ENCODE assay signal across 15 cellular contexts in genomic region chr17:73541561-73541981, GRCh38.
DNase-seq lines count a peak whose midpoint lies in the region; ATAC-seq, FAIRE-seq and TF ChIP-seq lines count a peak whose summit lies in the region.
"Had no signal": no experiment of that assay in that cellular context is flagged by ENCODE, and none has a peak within 500 bp of the region (broad histone marks: within the 10 kb centered on the region; RNA-seq: fewer than 3 reads in every experiment).

No MANE protein-coding gene starts in this region.

- FAIRE-seq in K562 (lab: Jason Lieb, UNC) (no peak), keratinocyte (lab: Jason Lieb, UNC) (peak; percentile 84)
- FAIRE-seq: A549 had no signal

- POLR2A ChIA-PET in K562 (lab: Yijun Ruan, JAX) = interaction anchor here (0.6 to 0.9 kb wide), 3 partner anchors 14 to 670 kb away, joined by 3 to 4 read pairs (median 4); no protein-coding TSS in a partner anchor

- TF ChIP-seq POLR2A in K562 (conservative IDR thresholded peaks at IDR 0.05) = no peak
- TF ChIP-seq POLR2A in upper lobe of left lung (IDR thresholded peaks at IDR 0.05) = no peak

- H3K9ac ChIP-seq in K562 (ENCODE audit: insufficient read depth in 1 of 2, low read depth in 2 of 2, low read length in 2 of 2) = no peak overlapping the region
- peak overlapping the region; percentile 76 for H3K9ac ChIP-seq in keratinocyte (ENCODE audit: control insufficient read depth, extremely low read depth, insufficient read depth, low read length)

- TF ChIP-seq RAD21 in K562 (CRISPR knock-in tag; conservative IDR thresholded peaks at IDR 0.05 in 1 of 2, IDR thresholded peaks at IDR 0.05 in 1 of 2) = no peak

- dilution Hi-C loops in keratinocyte (cut with MboI; ENCODE audit: extremely low pct_ligation_motif_present, low sequenced_read_pairs) = no loop called here

- 2% methylated on average over 16 of the region's 16 CpGs for WGBS in K562 (ENCODE audit: insufficient coverage, low coverage, missing lambda C conversion rate)
- WGBS in upper lobe of left lung, 2 donors = 87% methylated on average over 16 of the region's 16 CpGs

- H2AFZ ChIP-seq in K562 (ENCODE audit: low read depth, low read length) (no peak overlapping the region), keratinocyte (ENCODE audit: control insufficient read depth, low read length) (peak overlapping the region; percentile 88)

- ATAC-seq in K562 (peak; percentile 47), GM18868 (IDR thresholded peaks at IDR 0.05; ENCODE audit: unreplicated experiment) (no peak), upper lobe of left lung (ENCODE audit: low FRiP score in 2 of 2) (no peak), HG03571 (IDR thresholded peaks at IDR 0.05; ENCODE audit: unreplicated experiment) (no peak)
- ATAC-seq: Panc1 had no signal

- DNase-seq in D341Med (ENCODE audit: low spot score) (peak; percentile 66), NCI-H1694 treated with DMSO at 0.1 percent for 48 hours (lab: John Stamatoyannopoulos, UW) (peak; percentile 87), K562 (ENCODE audit: extremely low read depth in 1 of 4, low spot score in 3 of 4) (peak in 2 of 4 experiments; percentile 25 to 30), keratinocyte (ENCODE audit: low read depth, low spot score) (peak; percentile 52), upper lobe of left lung (no peak)
- DNase-seq: CD4-positive, CD25-positive, alpha-beta regulatory T cell; HCEC 1CT; MV-4-11; NCI-H1436 treated with DMSO at 0.1 percent for 48 hours; NCI-H2107; NCI-H774 had no signal

- intact Hi-C loops in K562 (cut with micrococcal nuclease) = loop anchor here (10.0 kb wide), 1 partner anchor 117 kb away; no protein-coding TSS in a partner anchor

- TF ChIP-seq CTCF in K562 (IDR thresholded peaks at IDR 0.05 in 2 of 3, conservative IDR thresholded peaks at IDR 0.05 in 1 of 3; ENCODE audit: insufficient read depth in 2 of 3, low read depth in 1 of 3, low read length in 3 of 3) = no peak
- TF ChIP-seq CTCF in keratinocyte (optimal IDR thresholded peaks at IDR 0.05 in 1 of 3, IDR thresholded peaks at IDR 0.05 in 1 of 3, conservative IDR thresholded peaks at IDR 0.05 in 1 of 3; ENCODE audit: extremely low read depth in 1 of 3, insufficient read depth in 2 of 3, low read length in 3 of 3) = no peak
- no peak for TF ChIP-seq CTCF in upper lobe of left lung (IDR thresholded peaks at IDR 0.05)

- CTCF ChIA-PET in K562 (lab: Yijun Ruan, JAX; ENCODE audit: low intra/inter-chr PET ratio) = no interaction called here

- H3K4me1 ChIP-seq in K562 (replicated peaks in 1 of 2; ENCODE audit: control insufficient read depth in 2 of 2, insufficient read depth in 2 of 2, low read length in 2 of 2) (no peaks in the 10 kb centered on the region), keratinocyte (ENCODE audit: control insufficient read depth, extremely low read depth, insufficient read depth, low read length) (peaks cover 30% of the 10 kb centered on the region), upper lobe of left lung (no peaks in the 10 kb centered on the region)
- H3K4me1 ChIP-seq: A549 had no signal

- no peaks in the 10 kb centered on the region for H3K79me2 ChIP-seq in K562 (ENCODE audit: control insufficient read depth, insufficient read depth, low read length)
- no peaks in the 10 kb centered on the region for H3K79me2 ChIP-seq in keratinocyte (ENCODE audit: control insufficient read depth, insufficient read depth, low read length)

- BruUV-seq in K562 (replicated peaks; lab: Mats Ljungman, UMichigan) = no TSS peak

- H3K4me2 ChIP-seq in K562 (ENCODE audit: insufficient read depth, low read length) (peak overlapping the region; percentile 17; the same call in 1 of the 2 replicates), keratinocyte (ENCODE audit: control insufficient read depth, extremely low read depth, insufficient read depth, low read depth, low read length) (peak overlapping the region; percentile 76)
- H3K4me2 ChIP-seq: A549 had no signal

- no peak overlapping the region for H3K27ac ChIP-seq in K562 (ENCODE audit: extremely low read depth, low read depth, low read length)
- peak overlapping the region; percentile 83 for H3K27ac ChIP-seq in keratinocyte (ENCODE audit: control insufficient read depth, insufficient read depth, low read length)
- no peak overlapping the region for H3K27ac ChIP-seq in upper lobe of left lung
- H3K27ac ChIP-seq: A549 had no signal

- in situ Hi-C loops in K562 (cut with MboI) = no loop called here

- no peaks in the 10 kb centered on the region for H3K36me3 ChIP-seq in K562 (ENCODE audit: control insufficient read depth, insufficient read depth, low read length)
- H3K36me3 ChIP-seq in keratinocyte (ENCODE audit: control insufficient read depth in 2 of 2, extremely low read depth in 1 of 2, insufficient read depth in 2 of 2, low read length in 2 of 2) = no peaks in the 10 kb centered on the region
- no peaks in the 10 kb centered on the region for H3K36me3 ChIP-seq in upper lobe of left lung

- H3K9me3 ChIP-seq in K562 (replicated peaks; ENCODE audit: control insufficient read depth, insufficient read depth, low read depth, low read length) (no peaks in the 10 kb centered on the region), keratinocyte (ENCODE audit: control insufficient read depth, low read depth, low read length) (no peaks in the 10 kb centered on the region), upper lobe of left lung (no peaks in the 10 kb centered on the region)
- H3K9me3 ChIP-seq: A549 had no signal

- H3K9me1 ChIP-seq in K562 (ENCODE audit: control insufficient read depth, insufficient read depth, low read length) (no peaks in the 10 kb centered on the region), keratinocyte (ENCODE audit: control insufficient read depth, extremely low read depth, insufficient read depth, low read length) (no peaks in the 10 kb centered on the region)

- no peak for TF ChIP-seq EP300 in K562 (IDR thresholded peaks at IDR 0.05; ENCODE audit: low read length)
- no peak for TF ChIP-seq EP300 in upper lobe of left lung (IDR thresholded peaks at IDR 0.05)

- H3K4me3 ChIP-seq in K562 (no peak overlapping the region), keratinocyte (ENCODE audit: control insufficient read depth in 2 of 3, extremely low read depth in 1 of 3, insufficient read depth in 2 of 3, low read depth in 1 of 3, low read length in 3 of 3) (peak overlapping the region; percentile 1 to 44 (median 39)), upper lobe of left lung (no peak overlapping the region)
- H3K4me3 ChIP-seq: A549 had no signal

- H3K27me3 ChIP-seq in K562 (ENCODE audit: control insufficient read depth in 2 of 2, insufficient read depth in 2 of 2, low read length in 2 of 2) = peaks cover 0 to 55% of the 10 kb centered on the region in 2 experiments; a peak in 3 of 5 replicates
- no peaks in the 10 kb centered on the region for H3K27me3 ChIP-seq in keratinocyte (ENCODE audit: control insufficient read depth, extremely low read depth, insufficient read depth, low read length)
- H3K27me3 ChIP-seq in upper lobe of left lung = no peaks in the 10 kb centered on the region

- H4K20me1 ChIP-seq in K562 (replicated peaks; ENCODE audit: control insufficient read depth, insufficient read depth, low read length) (peaks cover 8% of the 10 kb centered on the region; the same call in 1 of the 2 replicates), keratinocyte (ENCODE audit: control insufficient read depth, extremely low read depth, insufficient read depth, low read length) (no peaks in the 10 kb centered on the region)

TF ChIP-seq in K562, 482 proteins besides CTCF, POLR2A, EP300 and RAD21:
- TF ChIP-seq PBX2 (CRISPR knock-in tag; IDR thresholded peaks at IDR 0.05; ENCODE audit: low read depth) (no peak), PBX2 (tag; conservative IDR thresholded peaks at IDR 0.05; ENCODE audit: low read depth) (peak; percentile 45; the same call in 1 of the 2 replicates), PKNOX1 (IDR thresholded peaks at IDR 0.05) (peak; percentile 89), ZKSCAN8 (CRISPR knock-in tag; IDR thresholded peaks at IDR 0.05) (no peak), NFYB (IDR thresholded peaks at IDR 0.05; ENCODE audit: extremely low read depth, insufficient read length) (no peak), ZNF717 (CRISPR knock-in tag; IDR thresholded peaks at IDR 0.05) (no peak)

Comparison
In these comparisons a context has a peak if more than half of its experiments do, and no peak if none do; other contexts are left out.
1. DNase-seq: peak in D341Med (single experiment), NCI-H1694 treated with DMSO at 0.1 percent for 48 hours (single experiment) and keratinocyte (single experiment); none in upper lobe of left lung (0 of 2).
2. H3K4me3 ChIP-seq: peak in keratinocyte (3 of 3); none in K562 (single experiment) and upper lobe of left lung (0 of 4).